ENCODE assay signal across 8 cellular contexts in genomic region chr11:59557940-59558643, GRCh38. TPM values are rescaled to one million over a fixed set of nuclear protein-coding genes. Genes with fewer than 3 reads are reported as not detected.
A peak's percentile ranks its signal among the peaks of the same experiment; 100 is the strongest.
DNase-seq lines count a peak whose midpoint lies in the region; ATAC-seq, FAIRE-seq and TF ChIP-seq lines count a peak whose summit lies in the region.

No MANE protein-coding gene starts in this region.

- 63% methylated on average over 12 of the region's 12 CpGs for WGBS in hepatocyte (ENCODE audit: low lambda C conversion rate, missing lambda C conversion rate)

- no peaks in the 10 kb centered on the region for H3K9me3 ChIP-seq in right atrium auricular region
- no peaks in the 10 kb centered on the region for H3K9me3 ChIP-seq in hepatocyte (ENCODE audit: low read depth)
- no peaks in the 10 kb centered on the region for H3K9me3 ChIP-seq in vagina

- H3K36me3 ChIP-seq in right atrium auricular region, result no peaks in the 10 kb centered on the region
- H3K36me3 ChIP-seq in hepatocyte (replicated peaks; ENCODE audit: insufficient read depth, low read depth), result no peaks in the 10 kb centered on the region
- no peaks in the 10 kb centered on the region for H3K36me3 ChIP-seq in vagina

- no peaks in the 10 kb centered on the region for H3K79me2 ChIP-seq in hepatocyte

- intact Hi-C loops in cardiac septum (cut with DNase I), result loop anchor here (10.0 kb wide), 1 partner anchor 197 kb away; the partner anchor contains the start of gene STX3
- intact Hi-C loops in vagina (cut with DNase I), result no loop called here

- ATAC-seq in GM19397 (IDR thresholded peaks at IDR 0.05; ENCODE audit: unreplicated experiment), result no peak

- H3K4me1 ChIP-seq in right atrium auricular region (peaks cover 0 to 36% of the 10 kb centered on the region in 2 donors), hepatocyte (ENCODE audit: insufficient read depth) (no peaks in the 10 kb centered on the region), vagina (peaks cover 18% of the 10 kb centered on the region)

- TF ChIP-seq CTCF in right atrium auricular region (IDR thresholded peaks at IDR 0.05), result no peak
- no peak for TF ChIP-seq CTCF in WI38 (IDR thresholded peaks at IDR 0.05; ENCODE audit: low read depth, low read length)
- TF ChIP-seq CTCF in hepatocyte (IDR thresholded peaks at IDR 0.05; ENCODE audit: poor library complexity), result no peak
- no peak for TF ChIP-seq CTCF in vagina (IDR thresholded peaks at IDR 0.05)

- H3K9me2 ChIP-seq in hepatocyte (replicated peaks; ENCODE audit: insufficient read depth), result no peaks in the 10 kb centered on the region

- no peak for DNase-seq in right atrium auricular region (ENCODE audit: low spot score)
- DNase-seq in cardiac septum (ENCODE audit: low spot score), result no peak
- no peak for DNase-seq in hepatocyte (ENCODE audit: low spot score)
- DNase-seq in vagina (ENCODE audit: extremely low spot score in 2 of 2), result no peak
- no peak for DNase-seq in GM12892 (ENCODE audit: insufficient read length)
- DNase-seq in stimulated activated CD4-positive, alpha-beta T cell treated with anti-CD3 and anti-CD28 coated beads, Interleukin-4, amount 100 ng/mL, for 24 hours, result no peak

- peak overlapping the region; percentile 18 to 47 for H3K4me3 ChIP-seq in right atrium auricular region
- peak overlapping the region; percentile 40 for H3K4me3 ChIP-seq in WI38 (ENCODE audit: low read depth, low read length)
- no peak overlapping the region for H3K4me3 ChIP-seq in hepatocyte
- no peak overlapping the region for H3K4me3 ChIP-seq in vagina

- peak overlapping the region in 1 of 2 donors; percentile 28 for H3K27ac ChIP-seq in right atrium auricular region
- peak overlapping the region; percentile 17 for H3K27ac ChIP-seq in hepatocyte
- peak overlapping the region; percentile 55 for H3K27ac ChIP-seq in vagina

- no peak for FAIRE-seq in GM12892 (lab: Jason Lieb, UNC)

- no peaks in the 10 kb centered on the region for H4K20me1 ChIP-seq in hepatocyte (ENCODE audit: insufficient read depth, poor library complexity, severe bottlenecking)

- peak overlapping the region; percentile 32 for H2AFZ ChIP-seq in hepatocyte

- no peaks in the 10 kb centered on the region for H3K27me3 ChIP-seq in right atrium auricular region
- no peaks in the 10 kb centered on the region for H3K27me3 ChIP-seq in hepatocyte
- H3K27me3 ChIP-seq in vagina, result no peaks in the 10 kb centered on the region

- TF ChIP-seq POLR2A in vagina (IDR thresholded peaks at IDR 0.05) (no peak), GM12892 (IDR thresholded peaks at IDR 0.05; ENCODE audit: low read depth, low read length) (no peak)

- H3K4me2 ChIP-seq in hepatocyte, result peak overlapping the region; percentile 62

RNA-seq across cellular contexts. Expression of gene OR4D9, which starts 46.8 kb away (rescaled TPM):
- total RNA-seq in right atrium auricular region (not detected), cardiac septum (not detected), hepatocyte (not detected in 2 replicates), vagina (not detected)
- polyA plus RNA-seq in hepatocyte, result not detected in 2 replicates
- polyA plus RNA-seq in GM12892 (2012; ENCODE audit: missing spikeins), result not detected

RNA-seq across cellular contexts. Expression of gene OR4D11, which starts 54.7 kb away (rescaled TPM):
- total RNA-seq in right atrium auricular region, result not detected
- not detected for total RNA-seq in cardiac septum
- total RNA-seq in hepatocyte, result not detected in 2 replicates
- polyA plus RNA-seq in hepatocyte, result not detected in 2 replicates
- not detected for total RNA-seq in vagina
- not detected for polyA plus RNA-seq in GM12892 (2012; ENCODE audit: missing spikeins)

RNA-seq across cellular contexts. Expression of gene OSBP, which starts 57.5 kb away (rescaled TPM):
- total RNA-seq in right atrium auricular region (10 to 100 TPM; 24.8 to 25.7 TPM), cardiac septum (35.1 TPM), hepatocyte (40.0 and 43.8 TPM in 2 replicates), vagina (40.5 TPM)
- polyA plus RNA-seq in hepatocyte, result 28.6 and 33.0 TPM in 2 replicates
- 18.8 TPM for polyA plus RNA-seq in GM12892 (2012; ENCODE audit: missing spikeins)

Comparison
In these comparisons a context has a peak if more than half of its experiments do, and no peak if none do; other contexts are left out.
1. H3K4me3 ChIP-seq: peak in right atrium auricular region (2 of 2) and WI38 (single experiment); none in hepatocyte (single experiment) and vagina (0 of 2).